In genomic region chr7:27116962-27117686, GRCh38 we compare ENCODE assay signal across 11 cellular contexts. TPM values are rescaled to one million over a fixed set of nuclear protein-coding genes. Genes with fewer than 3 reads are reported as not detected.
DNase-seq lines count a peak whose midpoint lies in the region; ATAC-seq and TF ChIP-seq lines count a peak whose summit lies in the region.
"Had no signal": no experiment of that assay in that cellular context is flagged by ENCODE, and none has a peak within 500 bp of the region (broad histone marks: within the 10 kb centered on the region; RNA-seq: fewer than 3 reads in every experiment).

No MANE protein-coding gene starts in this region.

- peaks cover 32% of the 10 kb centered on the region for H3K36me3 Mint-ChIP-seq in Caco-2 (ENCODE audit: insufficient read depth, unreplicated experiment)
- H3K36me3 Mint-ChIP-seq in chondrocyte (ENCODE audit: low read depth) = peaks cover 5% of the 10 kb centered on the region
- H3K36me3 Mint-ChIP-seq in nephron (ENCODE audit: low read depth) = peaks cover 63% of the 10 kb centered on the region

- no peak for ATAC-seq in HG03097 (IDR thresholded peaks at IDR 0.05; ENCODE audit: low FRiP score, unreplicated experiment)
- no peak for ATAC-seq in GM21390 (IDR thresholded peaks at IDR 0.05; ENCODE audit: unreplicated experiment)
- ATAC-seq: activated CD4-positive, CD25-positive, alpha-beta regulatory T cell treated with anti-CD3 and anti-CD28 coated beads, Interleukin-2, amount 50 U/mL, for 24 hours had no signal

- H3K36me3 ChIP-seq in Caco-2 (ENCODE audit: control insufficient read depth, insufficient read depth, low read length) = no peaks in the 10 kb centered on the region

- POLR2A ChIA-PET in Caco-2 (lab: Charles Lee) = interaction anchor here (0.6 kb wide), 1 partner anchor 39 kb away, joined by 3 read pairs; the partner anchor contains the start of gene HOXA7

- no peak overlapping the region for H3K4me3 ChIP-seq in Caco-2 (ENCODE audit: low read depth, low read length)

- CTCF ChIA-PET in Caco-2 (lab: Charles Lee) = no interaction called here

- no TSS peak for BruUV-seq in Caco-2 (replicated peaks; lab: Mats Ljungman, UMichigan)

- H3K9me3 ChIP-seq in Caco-2 = no peaks in the 10 kb centered on the region
- H3K9me3 ChIP-seq: SK-N-SH had no signal

- no peaks in the 10 kb centered on the region for H3K27me3 ChIP-seq in Caco-2 (replicated peaks; ENCODE audit: control insufficient read depth, insufficient read depth, low read length)

- DNase-seq in Caco-2 (no peak), chondrocyte (ENCODE audit: low spot score) (no peak), GOT3 (lab: John Stamatoyannopoulos, UW) (no peak)
- DNase-seq: AML-193, midbrain, NCI-H748 treated with DMSO at 0.1 percent for 48 hours, SK-N-SH had no signal

- H3K4me3 Mint-ChIP-seq in Caco-2 (ENCODE audit: unreplicated experiment) (peak overlapping the region; percentile 59), chondrocyte (ENCODE audit: unreplicated experiment) (peak overlapping the region; percentile 62), nephron (peak overlapping the region; percentile 90 to 93 (median 91))

- H3K9me3 Mint-ChIP-seq in Caco-2 (ENCODE audit: unreplicated experiment) = no peaks in the 10 kb centered on the region
- no peaks in the 10 kb centered on the region for H3K9me3 Mint-ChIP-seq in chondrocyte (ENCODE audit: low read depth)
- no peaks in the 10 kb centered on the region for H3K9me3 Mint-ChIP-seq in nephron

- peaks cover 34% of the 10 kb centered on the region for H3K4me1 Mint-ChIP-seq in Caco-2 (ENCODE audit: low read depth, unreplicated experiment)
- no peaks in the 10 kb centered on the region for H3K4me1 Mint-ChIP-seq in chondrocyte (ENCODE audit: low read depth)
- peaks cover 67% of the 10 kb centered on the region for H3K4me1 Mint-ChIP-seq in nephron

- H3K27me3 Mint-ChIP-seq in Caco-2 (ENCODE audit: insufficient read depth, unreplicated experiment) (no peaks in the 10 kb centered on the region), chondrocyte (ENCODE audit: low read depth) (peaks cover 88% of the 10 kb centered on the region), nephron (ENCODE audit: low read depth) (peaks cover 11% of the 10 kb centered on the region)

- TF ChIP-seq CTCF in Caco-2 (IDR thresholded peaks at IDR 0.05; ENCODE audit: insufficient read depth in 1 of 2, low read depth in 1 of 2, low read length in 1 of 2, severe bottlenecking in 1 of 2, unreplicated experiment in 1 of 2) (no peak), chondrocyte (IDR thresholded peaks at IDR 0.05) (no peak), nephron (IDR thresholded peaks at IDR 0.05; ENCODE audit: unreplicated experiment in 3 of 3) (no peak)

- H3K4me1 ChIP-seq in Caco-2 = peaks cover 53% of the 10 kb centered on the region

- intact Hi-C loops in Caco-2 (cut with micrococcal nuclease; ENCODE audit: unreplicated experiment) = no loop called here

- no peak overlapping the region for H3K27ac Mint-ChIP-seq in Caco-2 (ENCODE audit: unreplicated experiment)
- H3K27ac Mint-ChIP-seq in chondrocyte (ENCODE audit: unreplicated experiment) = peak overlapping the region; percentile 30
- peak overlapping the region; percentile 98 to 100 (median 99) for H3K27ac Mint-ChIP-seq in nephron

RNA-seq across cellular contexts. Expression of gene HOXA4, which starts 13.4 kb away (rescaled TPM):
- total RNA-seq in Caco-2 (2022) (4.8 and 5.5 TPM in 2 replicates), chondrocyte (0.30 TPM in 1 of 3 replicates, not detected in the others)

RNA-seq across cellular contexts. Expression of gene HOXA2, which starts 14.6 kb away (rescaled TPM):
- total RNA-seq in Caco-2 (2022) (1.5 and 1.8 TPM in 2 replicates), chondrocyte (8.3 to 10.2 TPM in 2 of 3 replicates, not detected in the other)

RNA-seq across cellular contexts. Expression of gene HOXA1, which starts 21.3 kb away (rescaled TPM):
- total RNA-seq in Caco-2 (2022) (18.5 and 18.8 TPM in 2 replicates), chondrocyte (2.7 to 2.9 TPM in 2 of 3 replicates, not detected in the other)

RNA-seq across cellular contexts. Expression of gene HOXA5, which starts 26.4 kb away (rescaled TPM):
- total RNA-seq in Caco-2 (2022) (4.3 and 4.9 TPM in 2 replicates), chondrocyte (not detected in 3 replicates)

RNA-seq across cellular contexts. Expression of gene HOXA6, which starts 30.4 kb away (rescaled TPM):
- total RNA-seq in Caco-2 (2022) = 5.6 and 8.1 TPM in 2 replicates
- total RNA-seq in chondrocyte = not detected in 3 replicates
